ENCODE assay signal across 20 cellular contexts in the genomic region with DNA sequence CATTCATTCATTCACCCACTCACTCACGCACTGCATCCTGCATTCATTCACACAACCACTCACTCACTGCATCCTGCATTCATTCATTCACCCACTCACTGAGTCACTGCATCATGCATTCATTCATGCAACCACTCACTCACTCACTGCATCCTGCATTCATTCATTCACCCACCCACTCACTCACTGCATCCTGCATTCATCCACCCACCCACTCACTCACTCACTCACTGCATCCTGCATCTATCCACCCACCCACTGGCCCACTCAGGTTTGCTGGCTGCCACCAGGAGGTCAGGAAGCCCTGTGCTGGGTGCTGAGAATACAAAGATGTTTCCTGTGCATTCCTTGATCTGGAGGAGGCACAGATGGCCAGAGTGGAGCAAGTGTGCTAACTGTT. TPM values are rescaled to one million over a fixed set of nuclear protein-coding genes. Genes with fewer than 3 reads are reported as not detected.
A peak's percentile ranks its signal among the peaks of the same experiment; 100 is the strongest.
DNase-seq lines count a peak whose midpoint lies in the region; ATAC-seq, FAIRE-seq and TF ChIP-seq lines count a peak whose summit lies in the region.
"Had no signal": no experiment of that assay in that cellular context is flagged by ENCODE, and none has a peak within 500 bp of the region (broad histone marks: within the 10 kb centered on the region; RNA-seq: fewer than 3 reads in every experiment).

No MANE protein-coding gene starts in this region.

- TF ChIP-seq CTCF in heart right ventricle (IDR thresholded peaks at IDR 0.05) (no peak), adrenal gland (IDR thresholded peaks at IDR 0.05) (no peak)

- 91 to 100% methylated on average over 1 of the region's 1 CpG for WGBS in heart right ventricle, 2 donors
- 79 to 93% (median 90%) methylated on average over 1 of the region's 1 CpG for WGBS in adrenal gland, 4 donors

- FAIRE-seq in urothelium cell line (lab: Jason Lieb, UNC), result peak; percentile 96
- FAIRE-seq: A204.1, GM19239, H54 had no signal

- H3K27ac ChIP-seq in heart right ventricle (no peak overlapping the region), adrenal gland (no peak overlapping the region)
- H3K27ac ChIP-seq: 22Rv1 had no signal

- ATAC-seq in Right ventricle myocardium superior (ENCODE audit: poor library complexity) (no peak), heart right ventricle (no peak)
- ATAC-seq: GM23338 had no signal

- H3K4me3 ChIP-seq in heart right ventricle (no peak overlapping the region), adrenal gland (no peak overlapping the region)
- H3K4me3 ChIP-seq: GM23338, HAP-1 had no signal

- H3K36me3 ChIP-seq in heart right ventricle (no peaks in the 10 kb centered on the region), adrenal gland (replicated peaks in 1 of 2) (no peaks in the 10 kb centered on the region)
- H3K36me3 ChIP-seq: HAP-1 had no signal

- DNase-seq in Right ventricle myocardium superior (peak; percentile 27), heart right ventricle (no peak), UCSD-AML1 (lab: John Stamatoyannopoulos, UW; ENCODE audit: unreplicated experiment) (peak; percentile 10), dermis blood vessel endothelial cell (peak; percentile 29), urothelium cell line (ENCODE audit: low spot score) (no peak), DMS 273 treated with DMSO at 0.1 percent for 48 hours (lab: John Stamatoyannopoulos, UW) (no peak), NCI-H526 (lab: John Stamatoyannopoulos, UW) (no peak), adrenal gland (no peak)
- DNase-seq: C1 segment of cervical spinal cord; Caco-2; CD4-positive, alpha-beta memory T cell; DMS53; DMS79 treated with DMSO at 0.1 percent for 48 hours; GF-D8 had no signal

- H3K9me3 ChIP-seq in heart right ventricle (no peaks in the 10 kb centered on the region), adrenal gland (replicated peaks in 1 of 3) (no peaks in the 10 kb centered on the region)
- H3K9me3 ChIP-seq: Caco-2, HAP-1 had no signal

- intact Hi-C loops in Right ventricle myocardium superior (cut with DNase I), result no loop called here
- intact Hi-C loops in heart right ventricle (cut with DNase I), result loop anchor here in 1 of 10 donors (10.0 kb wide), 1 partner anchor 72 kb away; the partner anchor contains the start of genes MRM2 and NUDT1
- intact Hi-C loops in adrenal gland (cut with DNase I), result no loop called here

- no peak for TF ChIP-seq POLR2A in adrenal gland (IDR thresholded peaks at IDR 0.05)

- H3K4me1 ChIP-seq in heart right ventricle (peaks cover 0 to 29% (median 9%) of the 10 kb centered on the region in 9 donors), adrenal gland (replicated peaks in 1 of 2) (peaks cover 0 to 5% of the 10 kb centered on the region in 2 donors)

- no peaks in the 10 kb centered on the region for H3K27me3 ChIP-seq in heart right ventricle
- no peaks in the 10 kb centered on the region for H3K27me3 ChIP-seq in adrenal gland

RNA-seq across cellular contexts. Expression of gene SNX8, which starts 2.3 kb away (rescaled TPM):
- total RNA-seq in Right ventricle myocardium superior (19.1 TPM), heart right ventricle (10 to 100 TPM; 15.6 to 31.8 (median 21.6) TPM), dermis blood vessel endothelial cell (9.4 and 18.5 TPM in 2 replicates), adrenal gland (10 to 100 TPM in 7 of 8 donors, 1 to 10 TPM in 1; 8.8 to 40.5 (median 25.9) TPM)
- polyA plus RNA-seq in heart right ventricle (10 to 100 TPM; 14.7 to 19.7 TPM), adrenal gland (10 to 100 TPM; 13.5 to 39.0 (median 37.2) TPM)

RNA-seq across cellular contexts. Expression of gene EIF3B, which starts 38.0 kb away (rescaled TPM):
- total RNA-seq in Right ventricle myocardium superior (68.0 TPM), heart right ventricle (100 to 1,000 TPM in 1 of 10 donors, 10 to 100 TPM in 9; 64.0 to 102 (median 68.2) TPM), dermis blood vessel endothelial cell (250 and 320 TPM in 2 replicates), adrenal gland (100 to 1,000 TPM in 6 of 8 donors, 10 to 100 TPM in 2; 81.4 to 149 (median 110) TPM)
- polyA plus RNA-seq in heart right ventricle (10 to 100 TPM; 48.6 to 81.5 TPM), adrenal gland (100 to 1,000 TPM; 107 to 183 (median 107) TPM)

Comparison
In these comparisons a context has a peak if more than half of its experiments do, and no peak if none do; other contexts are left out.
1. DNase-seq: peak in Right ventricle myocardium superior (single experiment), UCSD-AML1 (single experiment) and dermis blood vessel endothelial cell (single experiment); none in heart right ventricle (0 of 2), urothelium cell line (single experiment), DMS 273 treated with DMSO at 0.1 percent for 48 hours (single experiment), NCI-H526 (0 of 2) and adrenal gland (0 of 7).